In genomic region chr2:135547311-135547710, GRCh38 we compare ENCODE assay signal across 26 cellular contexts.
"Had no signal": no experiment of that assay in that cellular context is flagged by ENCODE, and none has a peak within 500 bp of the region (broad histone marks: within the 10 kb centered on the region; RNA-seq: fewer than 3 reads in every experiment).

No MANE protein-coding gene starts in this region.

- H3K4me2 ChIP-seq: neural progenitor cell, smooth muscle cell had no signal

- H2AFZ ChIP-seq: neural progenitor cell, parathyroid adenoma had no signal

- H3K36me3 ChIP-seq: ovary, spleen, stomach, thoracic aorta, thyroid gland, tibial nerve, upper lobe of left lung, vagina had no signal

- H3K4me1 ChIP-seq: psoas muscle, spleen, stomach, thyroid gland, tibial nerve, upper lobe of left lung, vagina had no signal

- H3K27ac ChIP-seq: neural progenitor cell, ovary, psoas muscle, skin epidermis, spleen, stomach, thoracic aorta, thyroid gland, tibial nerve, upper lobe of left lung, vagina had no signal

- DNase-seq: natural killer cell; occipital lobe; ovary; posterior cingulate gyrus; psoas muscle; right cardiac atrium; spleen; stimulated activated CD4-positive, alpha-beta T cell treated with anti-CD3 and anti-CD28 coated beads, Interleukin-15, amount 100 ng/mL, for 24 hours; stimulated activated CD4-positive, alpha-beta T cell treated with anti-CD3 and anti-CD28 coated beads, Interleukin-2, amount 100 ng/mL, for 24 hours; stimulated activated CD4-positive, alpha-beta T cell treated with anti-CD3 and anti-CD28 coated beads, Interleukin-2, amount 100 ng/mL, for 48 hours; stimulated activated CD4-positive, alpha-beta T cell treated with anti-CD3 and anti-CD28 coated beads, Interleukin-4, amount 100 ng/mL, for 24 hours; stimulated activated naive B cell treated with anti-CD40 and anti-IgM and Interleukin-4, amounts not matched to agents 10 μg/mL and 1 μg/mL and 100 μg/mL, for 72 hours; stimulated activated naive CD4-positive, alpha-beta T cell treated with Interleukin-2 at 50 U/mL for 16 hours; stomach; thyroid gland; trophoblast cell; upper lobe of left lung had no signal

- H3K9ac ChIP-seq: neural progenitor cell, parathyroid adenoma had no signal

- H3K4me3 ChIP-seq: neural progenitor cell, ovary, psoas muscle, skin epidermis, smooth muscle cell, spleen, stomach, thoracic aorta, thyroid gland, tibial nerve, upper lobe of left lung, vagina had no signal

- FAIRE-seq: urothelium cell line had no signal

- H3K9me3 ChIP-seq: ovary, psoas muscle, spleen, stomach, thoracic aorta, thyroid gland, tibial nerve, upper lobe of left lung, vagina had no signal

- H3K27me3 ChIP-seq: neural progenitor cell, ovary, spleen, stomach, thyroid gland, tibial nerve, upper lobe of left lung, vagina had no signal

- ATAC-seq: natural killer cell; psoas muscle; right cardiac atrium; sciatic nerve; stimulated activated naive B cell treated with anti-CD40 and anti-IgM and Interleukin-4, amounts not matched to agents 10 μg/mL and 1 μg/mL and 100 μg/mL, for 72 hours had no signal
